13 cellular contexts compared by ENCODE assay signal in genomic region chr7:78607099-78607498, GRCh38.
A peak's percentile ranks its signal among the peaks of the same experiment; 100 is the strongest.
DNase-seq lines count a peak whose midpoint lies in the region; TF ChIP-seq lines count a peak whose summit lies in the region.
"Had no signal": no experiment of that assay in that cellular context is flagged by ENCODE, and none has a peak within 500 bp of the region (broad histone marks: within the 10 kb centered on the region; RNA-seq: fewer than 3 reads in every experiment).

No MANE protein-coding gene starts in this region.

- H3K4me3 ChIP-seq in NB4 (ENCODE audit: low read depth, low read length) (no peak overlapping the region), epithelial cell of proximal tubule (ENCODE audit: low read depth, low read length) (no peak overlapping the region)
- H3K4me3 ChIP-seq: lower lobe of right lung, sigmoid colon had no signal

- TF ChIP-seq POLR2A in NB4 (IDR thresholded peaks at IDR 0.05; ENCODE audit: extremely low read depth, insufficient read length): no peak

- TF ChIP-seq CTCF in NB4 (IDR thresholded peaks at IDR 0.05; ENCODE audit: low read depth, low read length) (peak; percentile 58), epithelial cell of proximal tubule (conservative IDR thresholded peaks at IDR 0.05; ENCODE audit: low read depth, low read length) (peak; percentile 75)

- DNase-seq in DMS 273 (lab: John Stamatoyannopoulos, UW; ENCODE audit: unreplicated experiment) (peak; percentile 38), DMS 273 treated with DMSO at 0.1 percent for 48 hours (lab: John Stamatoyannopoulos, UW) (no peak), NB4 (ENCODE audit: low read depth) (peak; percentile 23), epithelial cell of proximal tubule (ENCODE audit: low read depth) (no peak), renal cortical epithelial cell (ENCODE audit: low read depth) (peak; percentile 26), NCI-H187 treated with DMSO at 0.1 percent for 48 hours (lab: John Stamatoyannopoulos, UW) (no peak), OCI-M1 (lab: John Stamatoyannopoulos, UW) (no peak)
- DNase-seq in stimulated activated naive CD4-positive, alpha-beta T cell (lab: John Stamatoyannopoulos, UW): no peak
- DNase-seq: 8988T; activated effector memory CD4-positive, alpha-beta T cell treated with anti-CD3 and anti-CD28 coated beads, Interleukin-2, amount 50 U/mL, for 16 hours; lower lobe of right lung; NCI-H446 treated with DMSO at 0.1 percent for 48 hours; sigmoid colon had no signal

Comparison
In these comparisons a context has a peak if more than half of its experiments do, and no peak if none do; other contexts are left out.
1. DNase-seq: peak in DMS 273 (single experiment), NB4 (single experiment) and renal cortical epithelial cell (single experiment); none in DMS 273 treated with DMSO at 0.1 percent for 48 hours (single experiment), epithelial cell of proximal tubule (single experiment), stimulated activated naive CD4-positive, alpha-beta T cell (0 of 6), NCI-H187 treated with DMSO at 0.1 percent for 48 hours (single experiment) and OCI-M1 (single experiment).